ENCODE assay signal across 8 cellular contexts in genomic region chr14:73741386-73741875, GRCh38. TPM values are rescaled to one million over a fixed set of nuclear protein-coding genes. Genes with fewer than 3 reads are reported as not detected.
DNase-seq lines count a peak whose midpoint lies in the region; ATAC-seq and TF ChIP-seq lines count a peak whose summit lies in the region.

No MANE protein-coding gene starts in this region.

- peak overlapping the region; percentile 41 for H3K9ac ChIP-seq in smooth muscle cell (ENCODE audit: low read depth)

- peaks cover 55% of the 10 kb centered on the region for H3K79me2 ChIP-seq in smooth muscle cell (ENCODE audit: low read depth)

- H3K36me3 ChIP-seq in CD8-positive, alpha-beta T cell (ENCODE audit: insufficient read depth, low read length) = peaks cover 25% of the 10 kb centered on the region
- peaks cover 5% of the 10 kb centered on the region for H3K36me3 ChIP-seq in smooth muscle cell (ENCODE audit: low read depth)

- H3K27ac Mint-ChIP-seq in CD8-positive, alpha-beta T cell = peak overlapping the region; percentile 94
- peak overlapping the region; percentile 97 to 99 (median 99) for H3K27ac Mint-ChIP-seq in brain

- H3K4me1 Mint-ChIP-seq in CD8-positive, alpha-beta T cell (ENCODE audit: low read depth) = peaks cover 74% of the 10 kb centered on the region
- H3K4me1 Mint-ChIP-seq in brain = peaks cover 68% of the 10 kb centered on the region

- no peak overlapping the region for H2AFZ ChIP-seq in smooth muscle cell (ENCODE audit: low read depth)

- peak in 5 of 7 experiments; percentile 61 to 76 (median 75) for DNase-seq in CD8-positive, alpha-beta T cell
- DNase-seq in T-helper 22 cell (ENCODE audit: low read depth) (peak; percentile 71), iPS-NIHi11 (ENCODE audit: low spot score) (peak; percentile 75), smooth muscle cell (lab: John Stamatoyannopoulos, UW; ENCODE audit: unreplicated experiment) (no peak)

- H3K9me3 ChIP-seq in CD8-positive, alpha-beta T cell (ENCODE audit: low read length) = no peaks in the 10 kb centered on the region
- H3K9me3 ChIP-seq in smooth muscle cell (replicated peaks; ENCODE audit: low read depth) = no peaks in the 10 kb centered on the region

- intact Hi-C loops in CD8-positive, alpha-beta T cell (cut with DNase I, micrococcal nuclease) = loop anchor here (1.0 to 5.0 kb wide), 3 partner anchors 19 to 211 kb away; partner anchors contain the start of genes COQ6 (in 1 of the 2), FAM161B (in 1 of the 2) and PNMA1 (in 1 of the 2)

- H3K4me1 ChIP-seq in CD8-positive, alpha-beta T cell (ENCODE audit: insufficient read depth, low read length) = peaks cover 82% of the 10 kb centered on the region
- H3K4me1 ChIP-seq in smooth muscle cell (ENCODE audit: low read depth) = peaks cover 40% of the 10 kb centered on the region

- H3K27ac ChIP-seq in CD8-positive, alpha-beta T cell (ENCODE audit: low read depth, low read length) = peak overlapping the region; percentile 29
- peak overlapping the region; percentile 82 for H3K27ac ChIP-seq in smooth muscle cell (ENCODE audit: low read depth)

- peak; percentile 79 for ATAC-seq in CD8-positive, alpha-beta T cell
- peak; percentile 45 for ATAC-seq in HG03460 (IDR thresholded peaks at IDR 0.05; ENCODE audit: unreplicated experiment)
- ATAC-seq in HG03175 (IDR thresholded peaks at IDR 0.05; ENCODE audit: unreplicated experiment) = no peak
- ATAC-seq in GM18858 (IDR thresholded peaks at IDR 0.05; ENCODE audit: unreplicated experiment) = no peak

- H3K4me2 ChIP-seq in smooth muscle cell = peak overlapping the region; percentile 86

- H4K20me1 ChIP-seq in smooth muscle cell (ENCODE audit: low read depth) = peaks cover 76% of the 10 kb centered on the region

- H3K4me3 Mint-ChIP-seq in CD8-positive, alpha-beta T cell = peak overlapping the region; percentile 80
- peak overlapping the region; percentile 74 to 84 (median 79) for H3K4me3 Mint-ChIP-seq in brain

- H3F3A ChIP-seq in smooth muscle cell (ENCODE audit: low read depth) = peaks cover 6% of the 10 kb centered on the region

- H3K27me3 Mint-ChIP-seq in CD8-positive, alpha-beta T cell (ENCODE audit: low read depth) = no peaks in the 10 kb centered on the region
- no peaks in the 10 kb centered on the region for H3K27me3 Mint-ChIP-seq in brain

- no peaks in the 10 kb centered on the region for H3K27me3 ChIP-seq in CD8-positive, alpha-beta T cell (ENCODE audit: insufficient read depth, low read length)
- H3K27me3 ChIP-seq in smooth muscle cell (ENCODE audit: low read depth) = no peaks in the 10 kb centered on the region

- TF ChIP-seq CTCF in CD8-positive, alpha-beta T cell (IDR thresholded peaks at IDR 0.05) = no peak
- no peak for TF ChIP-seq CTCF in brain (conservative IDR thresholded peaks at IDR 0.05)
- no peak for TF ChIP-seq CTCF in smooth muscle cell (IDR thresholded peaks at IDR 0.05; ENCODE audit: borderline replicate concordance, insufficient read depth, poor library complexity, severe bottlenecking)

- H3K9me3 Mint-ChIP-seq in CD8-positive, alpha-beta T cell = no peaks in the 10 kb centered on the region
- no peaks in the 10 kb centered on the region for H3K9me3 Mint-ChIP-seq in brain

- H3K36me3 Mint-ChIP-seq in CD8-positive, alpha-beta T cell = peaks cover 30% of the 10 kb centered on the region
- peaks cover 18% of the 10 kb centered on the region for H3K36me3 Mint-ChIP-seq in brain

- peak overlapping the region; percentile 25 for H3K4me3 ChIP-seq in CD8-positive, alpha-beta T cell (ENCODE audit: low read depth, low read length)
- H3K4me3 ChIP-seq in smooth muscle cell = peak overlapping the region; percentile 36

- WGBS in smooth muscle cell (ENCODE audit: low lambda C conversion rate) = 5% methylated on average over 8 of the region's 12 CpGs

- POLR2A ChIA-PET in CD8-positive, alpha-beta T cell (lab: Charles Lee) = interaction anchor here (0.7 to 7.9 kb wide), 10 partner anchors 10 to 111 kb away, joined by 3 to 102 read pairs (median 4); partner anchors contain the start of gene PTGR2

- CTCF ChIA-PET in CD8-positive, alpha-beta T cell (lab: Charles Lee) = interaction anchor here (0.7 to 12.1 kb wide), 11 partner anchors 12 to 87 kb away, joined by 3 to 146 read pairs (median 6); a partner anchor contains a TSS

RNA-seq across cellular contexts. Expression of gene PNMA1, which starts 27.2 kb away (rescaled TPM):
- total RNA-seq in CD8-positive, alpha-beta T cell = 10 to 100 TPM; 39.4 to 39.8 TPM
- 135 TPM for polyA plus RNA-seq in brain (ENCODE audit: insufficient read depth, low read depth, low replicate concordance)
- total RNA-seq in smooth muscle cell = 16.5 and 22.4 TPM in 2 replicates
- 43.5 and 52.7 TPM in 2 replicates for polyA plus RNA-seq in smooth muscle cell

Comparison
In these comparisons a context has a peak if more than half of its experiments do, and no peak if none do; other contexts are left out.
1. ATAC-seq: peak in CD8-positive, alpha-beta T cell (single experiment) and HG03460 (single experiment); none in HG03175 (single experiment) and GM18858 (single experiment).